In genomic region chr9:78783743-78784142, GRCh38 we compare ENCODE assay signal across 1 cellular context.
TF ChIP-seq lines count a peak whose summit lies in the region.

No MANE protein-coding gene starts in this region.

TF ChIP-seq in WTC11, 78 proteins besides CTCF, POLR2A, EP300 and RAD21 (continued from another document):
- TF ChIP-seq E2F5 (CRISPR knock-in tag; IDR thresholded peaks at IDR 0.05) (no peak), ZBTB21 (CRISPR knock-in tag; IDR thresholded peaks at IDR 0.05; ENCODE audit: borderline replicate concordance) (no peak), FOXK1 (CRISPR knock-in tag; IDR thresholded peaks at IDR 0.05) (no peak), USF1 (CRISPR knock-in tag; IDR thresholded peaks at IDR 0.05) (no peak)
